Comparison of ENCODE assay signal across 11 cellular contexts in the genomic region with DNA sequence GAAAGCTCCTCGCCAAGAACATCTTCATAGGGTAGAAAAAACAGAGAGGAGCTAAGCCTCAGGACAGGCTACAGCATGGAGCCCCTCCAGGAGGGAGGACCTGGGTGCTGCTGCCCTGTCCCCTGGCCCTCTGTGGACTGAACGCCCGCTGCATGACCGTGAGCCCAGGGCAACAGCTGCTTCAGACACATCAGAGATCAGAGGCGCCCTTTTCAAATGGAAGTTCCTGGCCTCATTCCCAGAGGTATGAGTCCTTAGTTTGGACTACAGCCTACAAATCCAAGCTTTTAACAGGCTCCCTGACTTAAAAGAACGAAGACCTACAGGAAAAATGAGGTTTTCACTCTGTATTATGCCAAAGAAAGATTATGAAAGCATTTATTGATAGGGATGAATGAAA. TPM values are rescaled to one million over a fixed set of nuclear protein-coding genes. Genes with fewer than 3 reads are reported as not detected.
DNase-seq lines count a peak whose midpoint lies in the region; ATAC-seq, FAIRE-seq and TF ChIP-seq lines count a peak whose summit lies in the region.
"Had no signal": no experiment of that assay in that cellular context is flagged by ENCODE, and none has a peak within 500 bp of the region (broad histone marks: within the 10 kb centered on the region; RNA-seq: fewer than 3 reads in every experiment).

No MANE protein-coding gene starts in this region.

- DNase-seq in HCT116 (ENCODE audit: low read depth, low spot score) (peak; percentile 51), astrocyte (ENCODE audit: low read depth) (peak; percentile 84), hepatocyte (ENCODE audit: low spot score) (peak; percentile 35), thyroid gland (peak; percentile 35 to 43), endothelial cell (ENCODE audit: low spot score) (no peak), NCI-H1048 (lab: John Stamatoyannopoulos, UW) (no peak)
- DNase-seq in activated T-cell treated with anti-CD3 and anti-CD28 coated beads, Interleukin-2, amount 50 U/mL, for 72 hours: no peak
- DNase-seq: activated CD4-positive, alpha-beta T cell treated with anti-CD3 and anti-CD28 coated beads, Interleukin-2, amount 50 U/mL, for 1 hour; stimulated activated CD4-positive, alpha-beta T cell treated with anti-CD3 and anti-CD28 coated beads, Interleukin-1b, Interleukin-23, amount 100 ng/mL, for 48 hours; testis had no signal

- H3K4me1 Mint-ChIP-seq in astrocyte (ENCODE audit: low read depth, unreplicated experiment) (peaks cover 3% of the 10 kb centered on the region), endothelial cell (ENCODE audit: unreplicated experiment) (peaks cover 4% of the 10 kb centered on the region)
- no peaks in the 10 kb centered on the region for H3K4me1 Mint-ChIP-seq in activated T-cell treated with anti-CD3 and anti-CD28 coated beads, Interleukin-2, amount 50 U/mL, for 72 hours (ENCODE audit: low read depth)

- H3K27me3 ChIP-seq in HCT116 (ENCODE audit: insufficient read depth, low read length): no peaks in the 10 kb centered on the region
- H3K27me3 ChIP-seq in astrocyte (ENCODE audit: insufficient read depth, low read length): no peaks in the 10 kb centered on the region
- H3K27me3 ChIP-seq in hepatocyte: no peaks in the 10 kb centered on the region
- H3K27me3 ChIP-seq in thyroid gland: no peaks in the 10 kb centered on the region
- H3K27me3 ChIP-seq: testis had no signal

- H3K4me1 ChIP-seq in HCT116 (ENCODE audit: control insufficient read depth in 1 of 2, insufficient read depth in 2 of 2, low read length in 2 of 2) (peaks cover 17 to 37% of the 10 kb centered on the region in 2 experiments), astrocyte (ENCODE audit: insufficient read depth, low read length) (peaks cover 3% of the 10 kb centered on the region), hepatocyte (ENCODE audit: insufficient read depth) (no peaks in the 10 kb centered on the region), thyroid gland (no peaks in the 10 kb centered on the region)
- H3K4me1 ChIP-seq: testis had no signal

- peak; percentile 81 for ATAC-seq in HCT116
- no peak for ATAC-seq in GM21723 (IDR thresholded peaks at IDR 0.05; ENCODE audit: unreplicated experiment)
- no peak for ATAC-seq in activated T-cell treated with anti-CD3 and anti-CD28 coated beads, Interleukin-2, amount 50 U/mL, for 72 hours (replicated peaks in 1 of 2)

- FAIRE-seq in astrocyte (lab: Jason Lieb, UNC): no peak

- intact Hi-C loops in HCT116 (cut with micrococcal nuclease) (no loop called here), thyroid gland (cut with DNase I) (no loop called here)

- H3K9me2 ChIP-seq in HCT116 (ENCODE audit: insufficient read depth) (no peaks in the 10 kb centered on the region), hepatocyte (replicated peaks; ENCODE audit: insufficient read depth) (no peaks in the 10 kb centered on the region)

- H4K20me1 ChIP-seq in HCT116 (ENCODE audit: insufficient read depth) (no peaks in the 10 kb centered on the region), astrocyte (ENCODE audit: insufficient read depth, low read length) (no peaks in the 10 kb centered on the region), hepatocyte (ENCODE audit: insufficient read depth, poor library complexity, severe bottlenecking) (no peaks in the 10 kb centered on the region)

- RAD21 ChIA-PET in HCT116 (lab: Charles Lee; ENCODE audit: low non-redundant PET in 1 of 2, low total read pairs in 2 of 2, uncharacterized antibody in 2 of 2, unreplicated experiment in 2 of 2): no interaction called here

- H3K4me2 ChIP-seq in HCT116 (ENCODE audit: low read length) (peak overlapping the region; percentile 71), astrocyte (ENCODE audit: low read length) (peak overlapping the region; percentile 78), hepatocyte (no peak overlapping the region)

- H3K9me3 Mint-ChIP-seq in astrocyte (ENCODE audit: unreplicated experiment): peaks cover 11% of the 10 kb centered on the region
- H3K9me3 Mint-ChIP-seq in endothelial cell (ENCODE audit: unreplicated experiment): no peaks in the 10 kb centered on the region
- H3K9me3 Mint-ChIP-seq in activated T-cell treated with anti-CD3 and anti-CD28 coated beads, Interleukin-2, amount 50 U/mL, for 72 hours: peaks cover 2% of the 10 kb centered on the region in 2 donors

- no peak overlapping the region for H2AFZ ChIP-seq in HCT116 (ENCODE audit: low read depth, low read length, poor library complexity, severe bottlenecking)
- H2AFZ ChIP-seq in astrocyte (ENCODE audit: low read depth, low read length): no peak overlapping the region
- H2AFZ ChIP-seq in hepatocyte: no peak overlapping the region

- H3K4me3 ChIP-seq in HCT116 (replicated peaks in 1 of 2; ENCODE audit: low read depth in 1 of 2, low read length in 2 of 2) (peak overlapping the region in 1 of 2 experiments; percentile 44; a peak in 3 of 4 replicates), astrocyte (ENCODE audit: insufficient read depth, low read depth, low read length) (no peak overlapping the region), hepatocyte (no peak overlapping the region), thyroid gland (replicated peaks in 1 of 3) (no peak overlapping the region)
- H3K4me3 ChIP-seq: testis had no signal

- peak overlapping the region; percentile 39; the same call in 1 of the 2 replicates for H3K27ac ChIP-seq in HCT116 (ENCODE audit: low read depth, low read length)
- H3K27ac ChIP-seq in astrocyte (ENCODE audit: low read depth, low read length): no peak overlapping the region
- no peak overlapping the region for H3K27ac ChIP-seq in hepatocyte
- H3K27ac ChIP-seq in thyroid gland: no peak overlapping the region
- H3K27ac ChIP-seq: testis had no signal

- POLR2A ChIA-PET in HCT116 (lab: Charles Lee): no interaction called here

- no peak overlapping the region for H3K4me3 Mint-ChIP-seq in astrocyte (ENCODE audit: unreplicated experiment)
- H3K4me3 Mint-ChIP-seq in endothelial cell (ENCODE audit: unreplicated experiment): no peak overlapping the region
- no peak overlapping the region for H3K4me3 Mint-ChIP-seq in activated T-cell treated with anti-CD3 and anti-CD28 coated beads, Interleukin-2, amount 50 U/mL, for 72 hours

- H3K27me3 Mint-ChIP-seq in astrocyte (ENCODE audit: low read depth, unreplicated experiment) (no peaks in the 10 kb centered on the region), endothelial cell (ENCODE audit: unreplicated experiment) (peaks cover 3% of the 10 kb centered on the region)
- no peaks in the 10 kb centered on the region for H3K27me3 Mint-ChIP-seq in activated T-cell treated with anti-CD3 and anti-CD28 coated beads, Interleukin-2, amount 50 U/mL, for 72 hours (ENCODE audit: low read depth)

- CTCF ChIA-PET in HCT116 (lab: Charles Lee): interaction anchor here (2.7 kb wide), 1 partner anchor 13 kb away, joined by 14 read pairs; no protein-coding TSS in a partner anchor

- 80% methylated on average over 6 of the region's 6 CpGs for WGBS in hepatocyte (ENCODE audit: low lambda C conversion rate, missing lambda C conversion rate)
- WGBS in thyroid gland, 2 donors: 8 to 42% methylated on average over 6 of the region's 6 CpGs

- no peaks in the 10 kb centered on the region for H3K36me3 ChIP-seq in HCT116 (ENCODE audit: control insufficient read depth in 1 of 2, insufficient read depth in 2 of 2, low read length in 2 of 2)
- H3K36me3 ChIP-seq in astrocyte (ENCODE audit: insufficient read depth, low read length): no peaks in the 10 kb centered on the region
- no peaks in the 10 kb centered on the region for H3K36me3 ChIP-seq in hepatocyte (replicated peaks; ENCODE audit: insufficient read depth, low read depth)
- H3K36me3 ChIP-seq in thyroid gland: no peaks in the 10 kb centered on the region

- H3K9ac ChIP-seq in HCT116 (ENCODE audit: low read length) (no peak overlapping the region), astrocyte (ENCODE audit: low read length) (no peak overlapping the region)

- no peak for TF ChIP-seq CTCF in HCT116 (IDR thresholded peaks at IDR 0.05 in 2 of 3, conservative IDR thresholded peaks at IDR 0.05 in 1 of 3; ENCODE audit: borderline replicate concordance in 1 of 3, insufficient read depth in 1 of 3, low read depth in 2 of 3, low read length in 2 of 3)
- TF ChIP-seq CTCF in astrocyte (IDR thresholded peaks at IDR 0.05; ENCODE audit: insufficient read depth, low read depth, low read length): no peak
- TF ChIP-seq CTCF in hepatocyte (IDR thresholded peaks at IDR 0.05; ENCODE audit: poor library complexity): no peak
- no peak for TF ChIP-seq CTCF in thyroid gland (IDR thresholded peaks at IDR 0.05)
- TF ChIP-seq CTCF in endothelial cell (IDR thresholded peaks at IDR 0.05; ENCODE audit: unreplicated experiment): no peak

- no peaks in the 10 kb centered on the region for H3K36me3 Mint-ChIP-seq in astrocyte (ENCODE audit: low read depth, unreplicated experiment)
- no peaks in the 10 kb centered on the region for H3K36me3 Mint-ChIP-seq in endothelial cell (ENCODE audit: low read depth, unreplicated experiment)
- peaks cover 0 to 3% of the 10 kb centered on the region in 2 donors for H3K36me3 Mint-ChIP-seq in activated T-cell treated with anti-CD3 and anti-CD28 coated beads, Interleukin-2, amount 50 U/mL, for 72 hours (ENCODE audit: insufficient read depth in 2 of 2)

- no TSS peak for BruUV-seq in HCT116 (replicated peaks; lab: Mats Ljungman, UMichigan)

- H3K27ac Mint-ChIP-seq in astrocyte (ENCODE audit: unreplicated experiment) (no peak overlapping the region), endothelial cell (ENCODE audit: unreplicated experiment) (no peak overlapping the region)
- H3K27ac Mint-ChIP-seq in activated T-cell treated with anti-CD3 and anti-CD28 coated beads, Interleukin-2, amount 50 U/mL, for 72 hours: no peak overlapping the region

- TF ChIP-seq RAD21 in HCT116 (IDR thresholded peaks at IDR 0.05; ENCODE audit: low read depth): no peak

- TF ChIP-seq POLR2A in HCT116 (IDR thresholded peaks at IDR 0.05; ENCODE audit: borderline replicate concordance, extremely low read depth, insufficient read depth, insufficient read length): no peak
- TF ChIP-seq POLR2A in thyroid gland (IDR thresholded peaks at IDR 0.05): no peak

- H3K79me2 ChIP-seq in HCT116 (ENCODE audit: insufficient read depth, low read length) (no peaks in the 10 kb centered on the region), astrocyte (ENCODE audit: insufficient read depth, low read length) (no peaks in the 10 kb centered on the region), hepatocyte (no peaks in the 10 kb centered on the region)

- H3K9me3 ChIP-seq in HCT116 (ENCODE audit: control insufficient read depth in 1 of 2, insufficient read depth in 1 of 2, low read depth in 1 of 2, low read length in 2 of 2) (peaks cover 0 to 4% of the 10 kb centered on the region in 2 experiments; a peak in 3 of 4 replicates), astrocyte (ENCODE audit: insufficient read depth, low read depth, low read length) (peaks cover 2% of the 10 kb centered on the region), hepatocyte (ENCODE audit: low read depth) (peaks cover 1% of the 10 kb centered on the region), thyroid gland (no peaks in the 10 kb centered on the region)
- H3K9me3 ChIP-seq: testis had no signal

RNA-seq across cellular contexts. Expression of gene ZNF18, which starts 48.5 kb away (rescaled TPM):
- total RNA-seq in HCT116 (2021; ENCODE audit: unreplicated experiment) (6.2 TPM), astrocyte (8.3 and 9.9 TPM in 2 replicates), hepatocyte (7.3 and 9.5 TPM in 2 replicates), thyroid gland (10 to 100 TPM in 1 of 4 donors, 1 to 10 TPM in 3; 6.5 to 14.6 (median 8.6) TPM), endothelial cell (ENCODE audit: unreplicated experiment) (5.3 TPM)
- 2.1 and 3.5 TPM in 2 replicates for polyA plus RNA-seq in HCT116 (2012)
- polyA plus RNA-seq in hepatocyte: 6.7 and 7.3 TPM in 2 replicates
- 10 to 100 TPM; 10.9 to 13.1 TPM for total RNA-seq in activated T-cell treated with anti-CD3 and anti-CD28 coated beads, Interleukin-2, amount 50 U/mL, for 72 hours

Comparison
In these comparisons a context has a peak if more than half of its experiments do, and no peak if none do; other contexts are left out.
1. DNase-seq: peak in HCT116 (single experiment), astrocyte (single experiment), hepatocyte (single experiment) and thyroid gland (2 of 2); none in endothelial cell (single experiment), activated T-cell treated with anti-CD3 and anti-CD28 coated beads, Interleukin-2, amount 50 U/mL, for 72 hours (0 of 2) and NCI-H1048 (single experiment).